ENCODE assay signal across 2 cellular contexts in the genomic region with DNA sequence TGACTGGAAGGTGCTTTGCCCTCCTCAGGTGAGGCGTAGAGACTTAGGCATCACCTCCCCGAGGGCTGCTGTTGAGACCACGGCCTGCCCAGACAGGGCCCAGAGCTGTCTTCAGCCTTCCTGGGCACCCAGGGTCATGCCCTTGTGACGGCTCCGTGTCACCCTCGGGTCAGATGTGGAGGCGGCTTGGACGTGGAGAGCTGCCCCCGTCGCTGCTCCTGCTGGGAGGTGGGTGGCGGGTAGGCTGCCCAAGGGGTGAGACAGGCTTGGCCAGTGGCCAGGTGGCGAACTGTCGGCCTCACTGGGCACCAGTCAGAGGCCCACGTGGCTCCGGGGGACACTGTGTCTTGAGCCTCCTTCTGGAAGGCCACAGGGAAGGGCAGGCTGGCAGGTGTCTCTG.
TF ChIP-seq lines count a peak whose summit lies in the region.

No MANE protein-coding gene starts in this region.

TF ChIP-seq in HCT116, 20 proteins besides CTCF, POLR2A, EP300 and RAD21:
- TF ChIP-seq POLR2AphosphoS5 (IDR thresholded peaks at IDR 0.05; ENCODE audit: low read depth, low read length) (0 out of 2 replicates have a peak, but pooled peaks have one; percentile 4), ZFX (IDR thresholded peaks at IDR 0.05) (no peak)

TF ChIP-seq in K562, 482 proteins besides CTCF, POLR2A, EP300 and RAD21:
- TF ChIP-seq, protein P1, sequence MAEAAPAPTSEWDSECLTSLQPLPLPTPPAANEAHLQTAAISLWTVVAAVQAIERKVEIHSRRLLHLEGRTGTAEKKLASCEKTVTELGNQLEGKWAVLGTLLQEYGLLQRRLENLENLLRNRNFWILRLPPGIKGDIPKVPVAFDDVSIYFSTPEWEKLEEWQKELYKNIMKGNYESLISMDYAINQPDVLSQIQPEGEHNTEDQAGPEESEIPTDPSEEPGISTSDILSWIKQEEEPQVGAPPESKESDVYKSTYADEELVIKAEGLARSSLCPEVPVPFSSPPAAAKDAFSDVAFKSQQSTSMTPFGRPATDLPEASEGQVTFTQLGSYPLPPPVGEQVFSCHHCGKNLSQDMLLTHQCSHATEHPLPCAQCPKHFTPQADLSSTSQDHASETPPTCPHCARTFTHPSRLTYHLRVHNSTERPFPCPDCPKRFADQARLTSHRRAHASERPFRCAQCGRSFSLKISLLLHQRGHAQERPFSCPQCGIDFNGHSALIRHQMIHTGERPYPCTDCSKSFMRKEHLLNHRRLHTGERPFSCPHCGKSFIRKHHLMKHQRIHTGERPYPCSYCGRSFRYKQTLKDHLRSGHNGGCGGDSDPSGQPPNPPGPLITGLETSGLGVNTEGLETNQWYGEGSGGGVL (CRISPR knock-in tag; IDR thresholded peaks at IDR 0.05), result no peak
- TF ChIP-seq, protein P2, sequence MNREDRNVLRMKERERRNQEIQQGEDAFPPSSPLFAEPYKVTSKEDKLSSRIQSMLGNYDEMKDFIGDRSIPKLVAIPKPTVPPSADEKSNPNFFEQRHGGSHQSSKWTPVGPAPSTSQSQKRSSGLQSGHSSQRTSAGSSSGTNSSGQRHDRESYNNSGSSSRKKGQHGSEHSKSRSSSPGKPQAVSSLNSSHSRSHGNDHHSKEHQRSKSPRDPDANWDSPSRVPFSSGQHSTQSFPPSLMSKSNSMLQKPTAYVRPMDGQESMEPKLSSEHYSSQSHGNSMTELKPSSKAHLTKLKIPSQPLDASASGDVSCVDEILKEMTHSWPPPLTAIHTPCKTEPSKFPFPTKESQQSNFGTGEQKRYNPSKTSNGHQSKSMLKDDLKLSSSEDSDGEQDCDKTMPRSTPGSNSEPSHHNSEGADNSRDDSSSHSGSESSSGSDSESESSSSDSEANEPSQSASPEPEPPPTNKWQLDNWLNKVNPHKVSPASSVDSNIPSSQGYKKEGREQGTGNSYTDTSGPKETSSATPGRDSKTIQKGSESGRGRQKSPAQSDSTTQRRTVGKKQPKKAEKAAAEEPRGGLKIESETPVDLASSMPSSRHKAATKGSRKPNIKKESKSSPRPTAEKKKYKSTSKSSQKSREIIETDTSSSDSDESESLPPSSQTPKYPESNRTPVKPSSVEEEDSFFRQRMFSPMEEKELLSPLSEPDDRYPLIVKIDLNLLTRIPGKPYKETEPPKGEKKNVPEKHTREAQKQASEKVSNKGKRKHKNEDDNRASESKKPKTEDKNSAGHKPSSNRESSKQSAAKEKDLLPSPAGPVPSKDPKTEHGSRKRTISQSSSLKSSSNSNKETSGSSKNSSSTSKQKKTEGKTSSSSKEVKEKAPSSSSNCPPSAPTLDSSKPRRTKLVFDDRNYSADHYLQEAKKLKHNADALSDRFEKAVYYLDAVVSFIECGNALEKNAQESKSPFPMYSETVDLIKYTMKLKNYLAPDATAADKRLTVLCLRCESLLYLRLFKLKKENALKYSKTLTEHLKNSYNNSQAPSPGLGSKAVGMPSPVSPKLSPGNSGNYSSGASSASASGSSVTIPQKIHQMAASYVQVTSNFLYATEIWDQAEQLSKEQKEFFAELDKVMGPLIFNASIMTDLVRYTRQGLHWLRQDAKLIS (CRISPR knock-in tag; IDR thresholded peaks at IDR 0.05), result no peak
- peak; percentile 67 for TF ChIP-seq POLR2G (IDR thresholded peaks at IDR 0.05; ENCODE audit: low read depth, low read length)
- TF ChIP-seq PCBP1 (IDR thresholded peaks at IDR 0.05; ENCODE audit: low read depth, low read length, poor library complexity, severe bottlenecking), result peak; percentile 17
- TF ChIP-seq NFIC (IDR thresholded peaks at IDR 0.05), result peak; percentile 46
- TF ChIP-seq RBFOX2 (IDR thresholded peaks at IDR 0.05; ENCODE audit: low read depth, low read length), result peak; percentile 50
- no peak for TF ChIP-seq SRSF3 (IDR thresholded peaks at IDR 0.05; ENCODE audit: insufficient read depth, low read length)
